In genomic region chr3:46089237-46090011, GRCh38 we compare ENCODE assay signal across 9 cellular contexts.
DNase-seq lines count a peak whose midpoint lies in the region; ATAC-seq and TF ChIP-seq lines count a peak whose summit lies in the region.
"Had no signal": no experiment of that assay in that cellular context is flagged by ENCODE, and none has a peak within 500 bp of the region (broad histone marks: within the 10 kb centered on the region; RNA-seq: fewer than 3 reads in every experiment).

No MANE protein-coding gene starts in this region.

- H3K27ac Mint-ChIP-seq in progenitor cell of endocrine pancreas, result no peak overlapping the region

- H3K9me3 Mint-ChIP-seq in progenitor cell of endocrine pancreas (ENCODE audit: low read depth), result peaks cover 2% of the 10 kb centered on the region
- H3K9me3 Mint-ChIP-seq: naive thymus-derived CD8-positive, alpha-beta T cell had no signal

- H3K4me1 Mint-ChIP-seq in progenitor cell of endocrine pancreas (ENCODE audit: low read depth), result peaks cover 22% of the 10 kb centered on the region

- no peaks in the 10 kb centered on the region for H3K9me3 ChIP-seq in RWPE2 (ENCODE audit: severe bottlenecking)

- no peak overlapping the region for H3K27ac ChIP-seq in RWPE2 (ENCODE audit: poor library complexity, severe bottlenecking)

- peaks cover 3% of the 10 kb centered on the region for H3K27me3 Mint-ChIP-seq in progenitor cell of endocrine pancreas

- no peak for TF ChIP-seq CTCF in GM12864 (IDR thresholded peaks at IDR 0.05; ENCODE audit: low read depth, low read length, missing control alignments)
- TF ChIP-seq CTCF in RWPE2 (IDR thresholded peaks at IDR 0.05; ENCODE audit: poor library complexity, severe bottlenecking), result no peak
- TF ChIP-seq CTCF in fibroblast of the aortic adventitia (IDR thresholded peaks at IDR 0.05; ENCODE audit: insufficient read depth, low read length), result no peak
- TF ChIP-seq CTCF in retinal pigment epithelial cell (conservative IDR thresholded peaks at IDR 0.05; ENCODE audit: low read depth, low read length), result no peak
- no peak for TF ChIP-seq CTCF in progenitor cell of endocrine pancreas (IDR thresholded peaks at IDR 0.05; ENCODE audit: unreplicated experiment)

- no peaks in the 10 kb centered on the region for H3K27me3 ChIP-seq in RWPE2 (ENCODE audit: insufficient read depth, poor library complexity, severe bottlenecking)

- ATAC-seq in HG02571 (IDR thresholded peaks at IDR 0.05; ENCODE audit: unreplicated experiment), result peak; percentile 48
- ATAC-seq in RWPE2 (ENCODE audit: low read depth), result peak; percentile 68; the same call in 2 of the 3 replicates
- ATAC-seq in HG03439 (IDR thresholded peaks at IDR 0.05; ENCODE audit: unreplicated experiment), result no peak

- DNase-seq in GM12864 (ENCODE audit: low read depth) (peak; percentile 67), RWPE2 (ENCODE audit: low spot score) (no peak), fibroblast of the aortic adventitia (ENCODE audit: low read depth) (peak; percentile 88), retinal pigment epithelial cell (ENCODE audit: low read depth) (peak; percentile 66), KG1 (lab: John Stamatoyannopoulos, UW) (no peak), progenitor cell of endocrine pancreas (ENCODE audit: low spot score, unreplicated experiment) (no peak)
- DNase-seq: naive thymus-derived CD8-positive, alpha-beta T cell had no signal

- no peaks in the 10 kb centered on the region for H3K4me1 ChIP-seq in RWPE2 (ENCODE audit: insufficient read depth, poor library complexity, severe bottlenecking)

- H3K36me3 Mint-ChIP-seq in progenitor cell of endocrine pancreas (ENCODE audit: insufficient read depth), result no peaks in the 10 kb centered on the region
- H3K36me3 Mint-ChIP-seq: naive thymus-derived CD8-positive, alpha-beta T cell had no signal

- H3K36me3 ChIP-seq in RWPE2 (ENCODE audit: low read depth), result no peaks in the 10 kb centered on the region

- no peak overlapping the region for H3K4me3 Mint-ChIP-seq in progenitor cell of endocrine pancreas (ENCODE audit: low read depth)
- H3K4me3 Mint-ChIP-seq: naive thymus-derived CD8-positive, alpha-beta T cell had no signal

- no peak overlapping the region for H3K4me3 ChIP-seq in GM12864 (ENCODE audit: low read depth, low read length)
- no peak overlapping the region for H3K4me3 ChIP-seq in RWPE2 (ENCODE audit: severe bottlenecking)
- no peak overlapping the region for H3K4me3 ChIP-seq in fibroblast of the aortic adventitia (ENCODE audit: low read depth, low read length)
- no peak overlapping the region for H3K4me3 ChIP-seq in retinal pigment epithelial cell (ENCODE audit: low read length)

Comparison
In these comparisons a context has a peak if more than half of its experiments do, and no peak if none do; other contexts are left out.
1. DNase-seq: peak in GM12864 (single experiment), fibroblast of the aortic adventitia (single experiment) and retinal pigment epithelial cell (single experiment); none in RWPE2 (single experiment), KG1 (single experiment) and progenitor cell of endocrine pancreas (single experiment).